In the genomic region with DNA sequence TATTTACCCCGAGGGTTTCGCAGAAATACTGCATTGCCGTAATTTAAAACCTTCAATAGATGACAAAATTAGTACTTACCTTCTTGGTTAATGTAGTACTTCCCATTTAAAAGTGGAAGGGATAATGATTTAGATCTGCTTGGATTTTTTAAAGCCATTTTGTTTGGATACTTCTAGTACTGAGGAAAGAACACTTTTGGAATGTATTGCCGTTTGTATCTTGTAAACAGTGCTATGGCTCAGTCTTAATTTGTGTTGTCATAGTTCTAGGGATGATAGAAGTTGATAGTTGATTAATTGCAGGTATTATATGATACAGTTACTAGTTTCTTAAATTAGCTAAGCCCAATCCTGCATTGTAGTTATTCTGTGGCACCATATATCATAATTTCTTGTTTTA, we compare ENCODE assay signal across 8 cellular contexts. TPM values are rescaled to one million over a fixed set of nuclear protein-coding genes. Genes with fewer than 3 reads are reported as not detected.
DNase-seq lines count a peak whose midpoint lies in the region; ATAC-seq and TF ChIP-seq lines count a peak whose summit lies in the region.

No MANE protein-coding gene starts in this region.

- no peaks in the 10 kb centered on the region for H3K27me3 Mint-ChIP-seq in CD4-positive, alpha-beta T cell
- no peaks in the 10 kb centered on the region for H3K27me3 Mint-ChIP-seq in dendritic cell treated with granulocyte-macrophage colony-stimulating factor and Interleukin-4, amounts not matched to agents 40 ng/mL and 50 ng/mL, for 4 days
- peaks cover 2% of the 10 kb centered on the region for H3K27me3 Mint-ChIP-seq in neural progenitor cell (ENCODE audit: insufficient read depth, low read depth)

- peaks cover 86% of the 10 kb centered on the region for H4K20me1 ChIP-seq in neural progenitor cell (ENCODE audit: low read depth)

- H2AFZ ChIP-seq in neural progenitor cell (replicated peaks) = no peak overlapping the region

- H3K9me3 Mint-ChIP-seq in CD4-positive, alpha-beta T cell = no peaks in the 10 kb centered on the region
- no peaks in the 10 kb centered on the region for H3K9me3 Mint-ChIP-seq in dendritic cell treated with granulocyte-macrophage colony-stimulating factor and Interleukin-4, amounts not matched to agents 40 ng/mL and 50 ng/mL, for 4 days
- H3K9me3 Mint-ChIP-seq in neural progenitor cell = no peaks in the 10 kb centered on the region

- no peak for TF ChIP-seq CTCF in CD4-positive, alpha-beta T cell (IDR thresholded peaks at IDR 0.05)
- TF ChIP-seq CTCF in neural progenitor cell (IDR thresholded peaks at IDR 0.05) = no peak

- H3F3A ChIP-seq in neural progenitor cell (ENCODE audit: low read depth) = peaks cover 9% of the 10 kb centered on the region

- intact Hi-C loops in CD4-positive, alpha-beta T cell (cut with DNase I, micrococcal nuclease) = loop anchor here (2.0 to 10.0 kb wide), 3 partner anchors 33 to 545 kb away; a partner anchor contains a TSS
- intact Hi-C loops in dendritic cell treated with granulocyte-macrophage colony-stimulating factor and Interleukin-4, amounts not matched to agents 40 ng/mL and 50 ng/mL, for 4 days (cut with micrococcal nuclease) = loop anchor here (2.0 kb wide), 1 partner anchor 33 kb away; a partner anchor contains a TSS

- peaks cover 29% of the 10 kb centered on the region for H3K36me3 ChIP-seq in neural progenitor cell

- no peak for ATAC-seq in CD4-positive, alpha-beta T cell (ENCODE audit: poor library complexity)
- ATAC-seq in HG02970 (IDR thresholded peaks at IDR 0.05; ENCODE audit: low FRiP score, unreplicated experiment) (no peak), HG02981 (IDR thresholded peaks at IDR 0.05; ENCODE audit: unreplicated experiment) (no peak)

- peak overlapping the region; percentile 98 for H3K4me3 Mint-ChIP-seq in CD4-positive, alpha-beta T cell
- H3K4me3 Mint-ChIP-seq in dendritic cell treated with granulocyte-macrophage colony-stimulating factor and Interleukin-4, amounts not matched to agents 40 ng/mL and 50 ng/mL, for 4 days = peak overlapping the region; percentile 85
- H3K4me3 Mint-ChIP-seq in neural progenitor cell = peak overlapping the region; percentile 98

- H3K27ac Mint-ChIP-seq in CD4-positive, alpha-beta T cell = peak overlapping the region; percentile 91
- no peak overlapping the region for H3K27ac Mint-ChIP-seq in dendritic cell treated with granulocyte-macrophage colony-stimulating factor and Interleukin-4, amounts not matched to agents 40 ng/mL and 50 ng/mL, for 4 days
- H3K27ac Mint-ChIP-seq in neural progenitor cell = no peak overlapping the region

- H3K27me3 ChIP-seq in CD4-positive, alpha-beta T cell (ENCODE audit: control insufficient read depth, insufficient read depth, low read length) = no peaks in the 10 kb centered on the region
- H3K27me3 ChIP-seq in neural progenitor cell = no peaks in the 10 kb centered on the region

- H3K9me3 ChIP-seq in CD4-positive, alpha-beta T cell (ENCODE audit: control insufficient read depth, low read length) = no peaks in the 10 kb centered on the region
- H3K9me3 ChIP-seq in neural progenitor cell (ENCODE audit: low read depth) = no peaks in the 10 kb centered on the region

- peaks cover 37% of the 10 kb centered on the region for H3K4me1 ChIP-seq in neural progenitor cell

- CTCF ChIA-PET in CD4-positive, alpha-beta T cell (lab: Charles Lee) = interaction anchor here (0.8 to 1.1 kb wide), 4 partner anchors 11 to 35 kb away, joined by 3 to 5 read pairs (median 3); no protein-coding TSS in a partner anchor

- POLR2A ChIA-PET in CD4-positive, alpha-beta T cell (lab: Charles Lee) = interaction anchor here (0.6 to 2.2 kb wide), 5 partner anchors 11 to 367 kb away, joined by 3 to 26 read pairs (median 4); a partner anchor contains a TSS

- H3K79me2 ChIP-seq in neural progenitor cell (ENCODE audit: low read depth) = peaks cover 97% of the 10 kb centered on the region

- peak overlapping the region; percentile 1 for H3K9ac ChIP-seq in neural progenitor cell

- peaks cover 50% of the 10 kb centered on the region for H3K36me3 Mint-ChIP-seq in CD4-positive, alpha-beta T cell (ENCODE audit: low read depth)
- peaks cover 34% of the 10 kb centered on the region for H3K36me3 Mint-ChIP-seq in dendritic cell treated with granulocyte-macrophage colony-stimulating factor and Interleukin-4, amounts not matched to agents 40 ng/mL and 50 ng/mL, for 4 days (ENCODE audit: low read depth)
- peaks cover 15% of the 10 kb centered on the region for H3K36me3 Mint-ChIP-seq in neural progenitor cell

- DNase-seq in CD4-positive, alpha-beta T cell = no peak
- DNase-seq in Kasumi-1 (lab: John Stamatoyannopoulos, UW) (peak; percentile 12 to 24), neural progenitor cell (ENCODE audit: low spot score) (no peak), NCI-H146 treated with DMSO at 0.1 percent for 48 hours (lab: John Stamatoyannopoulos, UW; ENCODE audit: unreplicated experiment) (no peak), cerebellar nuclear complex (lab: John Stamatoyannopoulos, UW) (no peak)

- peaks cover 90% of the 10 kb centered on the region for H3K4me1 Mint-ChIP-seq in CD4-positive, alpha-beta T cell (ENCODE audit: low read depth)
- H3K4me1 Mint-ChIP-seq in dendritic cell treated with granulocyte-macrophage colony-stimulating factor and Interleukin-4, amounts not matched to agents 40 ng/mL and 50 ng/mL, for 4 days (ENCODE audit: low read depth) = peaks cover 34% of the 10 kb centered on the region
- H3K4me1 Mint-ChIP-seq in neural progenitor cell = peaks cover 42% of the 10 kb centered on the region

- no peak overlapping the region for H3K27ac ChIP-seq in CD4-positive, alpha-beta T cell (ENCODE audit: low read depth, low read length)
- H3K27ac ChIP-seq in neural progenitor cell = no peak overlapping the region

- H3K4me2 ChIP-seq in neural progenitor cell = peak overlapping the region; percentile 79

- peak overlapping the region; percentile 77 for H3K4me3 ChIP-seq in neural progenitor cell

RNA-seq across cellular contexts. Expression of a gene that starts 33.1 kb away (rescaled TPM):
- 10 to 100 TPM; 69.6 to 74.7 TPM for total RNA-seq in CD4-positive, alpha-beta T cell
- total RNA-seq in neural progenitor cell (ENCODE audit: low replicate concordance) = 194 and 316 TPM in 2 replicates

Comparison
In these comparisons a context has a peak if more than half of its experiments do, and no peak if none do; other contexts are left out.
1. DNase-seq: peak in Kasumi-1 (2 of 2); none in CD4-positive, alpha-beta T cell (0 of 10), neural progenitor cell (single experiment), NCI-H146 treated with DMSO at 0.1 percent for 48 hours (single experiment) and cerebellar nuclear complex (0 of 2).
2. Peak in every context shown above with its lines, with median percentiles within 50 percentile points of each other: H3K4me3 Mint-ChIP-seq.